ENCODE assay signal across 8 cellular contexts in genomic region chr9:79570449-79571308, GRCh38. TPM values are rescaled to one million over a fixed set of nuclear protein-coding genes. Genes with fewer than 3 reads are reported as not detected.
DNase-seq lines count a peak whose midpoint lies in the region; ATAC-seq and TF ChIP-seq lines count a peak whose summit lies in the region.

No MANE protein-coding gene starts in this region.

- H3K9ac ChIP-seq in BLaER1 (peak overlapping the region; percentile 83), liver (ENCODE audit: low read depth in 1 of 2, low read length in 2 of 2) (no peak overlapping the region)

- ATAC-seq in HG02642 (IDR thresholded peaks at IDR 0.05; ENCODE audit: poor library complexity, unreplicated experiment) (peak; percentile 0), GM21390 (IDR thresholded peaks at IDR 0.05; ENCODE audit: unreplicated experiment) (no peak), GM18502 (IDR thresholded peaks at IDR 0.05; ENCODE audit: poor library complexity, unreplicated experiment) (no peak)

- peaks cover 22% of the 10 kb centered on the region for H3K4me1 ChIP-seq in BLaER1
- H3K4me1 ChIP-seq in liver (ENCODE audit: control insufficient read depth in 4 of 4, insufficient read depth in 4 of 4, low read length in 3 of 4): peaks cover 2 to 18% (median 5%) of the 10 kb centered on the region in 4 donors

- H3K9me3 ChIP-seq in BLaER1 (no peaks in the 10 kb centered on the region), liver (ENCODE audit: control insufficient read depth in 4 of 4, low read length in 3 of 4) (no peaks in the 10 kb centered on the region)

- H3K4me3 ChIP-seq in BLaER1 (peak overlapping the region; percentile 76), WI38 (ENCODE audit: low read depth, low read length) (peak overlapping the region; percentile 77), choroid plexus epithelial cell (ENCODE audit: low read depth, low read length) (peak overlapping the region; percentile 65), liver (ENCODE audit: low read depth in 1 of 3, low read length in 3 of 3) (peak overlapping the region; percentile 41 to 86 (median 79))

- peaks cover 38% of the 10 kb centered on the region for H4K20me1 ChIP-seq in BLaER1

- DNase-seq in choroid plexus epithelial cell (ENCODE audit: low read depth): peak; percentile 76
- peak; percentile 21 for DNase-seq in stimulated activated CD8-positive, alpha-beta memory T cell treated with anti-CD3 and anti-CD28 coated beads, Interleukin-12 subunit alpha, Interleukin-12 subunit beta, amount 100 ng/mL, for 4 hours (ENCODE audit: low read depth)

- H3K27ac ChIP-seq in BLaER1 (peak overlapping the region; percentile 84), liver (ENCODE audit: low read depth in 1 of 2, low read length in 2 of 2) (peak overlapping the region; percentile 28 to 38)

- 2% methylated on average over 69 of the region's 69 CpGs for WGBS in liver

- H3K4me2 ChIP-seq in BLaER1: peak overlapping the region; percentile 93

- peaks cover 7% of the 10 kb centered on the region; the same call in 1 of the 2 replicates for H3K36me3 ChIP-seq in BLaER1
- H3K36me3 ChIP-seq in liver (ENCODE audit: control insufficient read depth in 4 of 4, insufficient read depth in 3 of 4, low read depth in 1 of 4, low read length in 3 of 4): no peaks in the 10 kb centered on the region

- no peak for TF ChIP-seq RAD21 in liver (IDR thresholded peaks at IDR 0.05)

- H3K27me3 ChIP-seq in BLaER1 (no peaks in the 10 kb centered on the region), liver (ENCODE audit: control insufficient read depth in 4 of 4, insufficient read depth in 4 of 4, low read length in 3 of 4) (no peaks in the 10 kb centered on the region)

- TF ChIP-seq CTCF in WI38 (IDR thresholded peaks at IDR 0.05; ENCODE audit: low read depth, low read length) (no peak), choroid plexus epithelial cell (conservative IDR thresholded peaks at IDR 0.05; ENCODE audit: low read depth, low read length) (no peak), liver (IDR thresholded peaks at IDR 0.05; ENCODE audit: low read depth, low read length, missing input control) (no peak)

TF ChIP-seq in liver, 16 proteins besides CTCF, POLR2A, EP300 and RAD21:
- TF ChIP-seq JUND (IDR thresholded peaks at IDR 0.05) (no peak), YY1 (IDR thresholded peaks at IDR 0.05) (no peak), MAX (IDR thresholded peaks at IDR 0.05) (no peak), RXRA (IDR thresholded peaks at IDR 0.05) (no peak), NR2F2 (IDR thresholded peaks at IDR 0.05) (no peak), HNF4G (IDR thresholded peaks at IDR 0.05) (no peak), TAF1 (conservative IDR thresholded peaks at IDR 0.05) (no peak), FOXA1 (IDR thresholded peaks at IDR 0.05) (no peak), ZBTB33 (IDR thresholded peaks at IDR 0.05) (no peak), SP1 (IDR thresholded peaks at IDR 0.05) (no peak), ATF3 (IDR thresholded peaks at IDR 0.05) (no peak), GABPA (IDR thresholded peaks at IDR 0.05 in 1 of 2, conservative IDR thresholded peaks at IDR 0.05 in 1 of 2) (no peak), FOXA2 (IDR thresholded peaks at IDR 0.05) (no peak), HNF4A (conservative IDR thresholded peaks at IDR 0.05) (no peak)

RNA-seq across cellular contexts. Expression of gene TLE4, which starts 1.1 kb away (rescaled TPM):
- 1 to 10 TPM; 5.4 to 6.6 TPM for total RNA-seq in liver
- 1 to 10 TPM; 2.5 to 3.9 TPM for polyA plus RNA-seq in liver
